Comparison of ENCODE assay signal across 7 cellular contexts in the genomic region with DNA sequence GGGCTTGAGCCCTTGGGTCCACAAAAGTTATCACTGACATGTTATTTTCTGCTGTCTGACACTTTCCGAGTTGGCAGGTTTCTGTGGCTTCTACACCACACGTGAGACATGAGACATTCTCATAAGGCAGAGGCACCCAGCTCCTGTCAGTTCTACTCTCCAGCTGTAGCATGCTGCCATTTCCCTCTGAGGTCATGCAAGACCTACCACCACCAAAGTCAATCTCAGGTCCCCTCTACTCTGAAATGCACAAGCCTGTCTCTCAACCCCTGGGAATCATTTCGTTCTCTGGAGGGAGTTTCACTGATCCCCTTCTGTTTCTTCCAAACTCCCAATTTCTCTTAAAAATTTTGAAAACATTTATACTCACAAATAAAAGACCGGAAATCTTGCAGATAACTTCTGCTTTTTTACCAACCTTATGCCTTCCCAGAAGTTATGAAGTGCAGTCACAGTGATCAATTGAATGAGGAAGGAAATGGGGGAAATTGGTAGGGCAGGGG.
DNase-seq lines count a peak whose midpoint lies in the region; ATAC-seq and FAIRE-seq lines count a peak whose summit lies in the region.

No MANE protein-coding gene starts in this region.

- DNase-seq in GM19239 (ENCODE audit: insufficient read length, low spot score) (peak; percentile 69), SKM-1 treated with dmso at 0.1 percent for 144 hours (lab: John Stamatoyannopoulos, UW; ENCODE audit: unreplicated experiment) (peak; percentile 88), NK-92 (lab: John Stamatoyannopoulos, UW; ENCODE audit: unreplicated experiment) (no peak), activated gamma-delta T cell (lab: John Stamatoyannopoulos, UW) (no peak), NCI-H748 treated with DMSO at 0.1 percent for 48 hours (lab: John Stamatoyannopoulos, UW) (no peak)
- peak; percentile 13 to 26 for DNase-seq in stimulated activated CD8-positive, alpha-beta memory T cell treated with anti-CD3 and anti-CD28 coated beads, Interleukin-2, amount 100 ng/mL, for 48 hours (ENCODE audit: low read depth in 2 of 2)

- FAIRE-seq in GM19239 (lab: Jason Lieb, UNC), result peak; percentile 99

- peak; percentile 71 for ATAC-seq in HG02970 (IDR thresholded peaks at IDR 0.05; ENCODE audit: low FRiP score, unreplicated experiment)

Comparison
In these comparisons a context has a peak if more than half of its experiments do, and no peak if none do; other contexts are left out.
1. DNase-seq: peak in GM19239 (single experiment), SKM-1 treated with dmso at 0.1 percent for 144 hours (single experiment) and stimulated activated CD8-positive, alpha-beta memory T cell treated with anti-CD3 and anti-CD28 coated beads, Interleukin-2, amount 100 ng/mL, for 48 hours (2 of 2); none in NK-92 (single experiment), activated gamma-delta T cell (single experiment) and NCI-H748 treated with DMSO at 0.1 percent for 48 hours (single experiment).